Comparison of ENCODE assay signal across 21 cellular contexts in the genomic region with DNA sequence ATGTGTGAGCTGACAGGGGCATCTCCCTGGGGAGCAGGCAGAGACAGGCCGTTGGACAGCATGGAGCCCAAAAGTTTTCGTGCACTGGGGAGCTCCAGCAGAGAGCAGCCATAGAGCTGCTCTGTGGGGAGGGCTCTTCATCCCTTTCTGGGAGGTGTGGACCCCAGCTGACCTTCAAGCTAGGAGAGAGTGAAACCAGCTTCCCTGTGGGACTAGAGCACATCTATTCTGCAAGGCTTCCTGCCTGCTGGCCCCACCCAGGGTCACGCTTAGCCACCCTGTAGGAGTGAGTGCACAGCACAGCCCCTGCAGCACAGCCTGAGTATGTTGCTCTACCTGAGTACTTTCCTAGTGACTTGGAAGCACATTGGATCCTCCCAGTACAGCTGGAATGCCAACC.
"Had no signal": no experiment of that assay in that cellular context is flagged by ENCODE, and none has a peak within 500 bp of the region (broad histone marks: within the 10 kb centered on the region; RNA-seq: fewer than 3 reads in every experiment).

No MANE protein-coding gene starts in this region.

- H3K4me1 ChIP-seq: colonic mucosa, left lung, parathyroid adenoma, right lobe of liver, testis, tibial artery, upper lobe of left lung, uterus had no signal

- H3K27ac ChIP-seq: colonic mucosa, esophagus muscularis mucosa, left lung, neutrophil, parathyroid adenoma, right lobe of liver, testis, tibial artery, upper lobe of left lung, uterus had no signal

- H3K27me3 ChIP-seq: colonic mucosa, esophagus muscularis mucosa, left lung, neutrophil, right lobe of liver, testis, tibial artery, upper lobe of left lung, uterus had no signal

- H3K4me2 ChIP-seq: smooth muscle cell had no signal

- H3K79me2 ChIP-seq: parathyroid adenoma had no signal

- H3K9ac ChIP-seq: parathyroid adenoma had no signal

- H2AFZ ChIP-seq: parathyroid adenoma had no signal

- DNase-seq: colonic mucosa; effector memory CD4-positive, alpha-beta T cell; foreskin melanocyte; head of caudate nucleus; mesendoderm; natural killer cell; right lobe of liver; stimulated activated CD4-positive, alpha-beta T cell treated with anti-CD3 and anti-CD28 coated beads, Interleukin-2, amount 100 ng/mL, for 24 hours; stimulated activated CD4-positive, alpha-beta T cell treated with anti-CD3 and anti-CD28 coated beads, Interleukin-4, amount 100 ng/mL, for 24 hours; stimulated activated naive CD8-positive, alpha-beta T cell treated with anti-CD3 and anti-CD28 coated beads, Interleukin-15, Interleukin-2, amounts not matched to agents 100 U/mL and 50 U/mL, for 24 hours; substantia nigra; testis; tibial artery; upper lobe of left lung; uterus had no signal

- H3K36me3 ChIP-seq: colonic mucosa, esophagus muscularis mucosa, left lung, neutrophil, right lobe of liver, upper lobe of left lung, uterus had no signal

- H3K9me3 ChIP-seq: colonic mucosa, neutrophil, right lobe of liver, testis had no signal

- H3K4me3 ChIP-seq: colonic mucosa, esophagus muscularis mucosa, left lung, right lobe of liver, smooth muscle cell, testis, tibial artery, upper lobe of left lung, uterus had no signal

- ATAC-seq: left lung; natural killer cell; stimulated activated memory B cell treated with anti-CD40 and anti-IgM and Interleukin-4, amounts not matched to agents 10 μg/mL and 1 μg/mL and 100 μg/mL, for 72 hours; stimulated activated naive CD8-positive, alpha-beta T cell treated with anti-CD3 and anti-CD28 coated beads, Interleukin-15, Interleukin-2, amounts not matched to agents 100 U/mL and 50 U/mL, for 24 hours had no signal
